ENCODE assay signal across 11 cellular contexts in genomic region chr14:92914087-92914656, GRCh38. TPM values are rescaled to one million over a fixed set of nuclear protein-coding genes. Genes with fewer than 3 reads are reported as not detected.
DNase-seq lines count a peak whose midpoint lies in the region; ATAC-seq and TF ChIP-seq lines count a peak whose summit lies in the region.
"Had no signal": no experiment of that assay in that cellular context is flagged by ENCODE, and none has a peak within 500 bp of the region (broad histone marks: within the 10 kb centered on the region; RNA-seq: fewer than 3 reads in every experiment).

No MANE protein-coding gene starts in this region.

- H2BK15ac ChIP-seq in mesendoderm (replicated peaks; ENCODE audit: low read depth) = no peak overlapping the region

- H3K4me1 ChIP-seq in mesendoderm (ENCODE audit: control insufficient read depth, low read depth, low read length) = no peaks in the 10 kb centered on the region

- H2BK120ac ChIP-seq in mesendoderm (ENCODE audit: low read depth, low read length) = no peak overlapping the region

- no peak for ATAC-seq in HG03159 (IDR thresholded peaks at IDR 0.05; ENCODE audit: unreplicated experiment)

- H3K9ac ChIP-seq in mesendoderm (ENCODE audit: low read length) = no peak overlapping the region

- no peak overlapping the region for H4K5ac ChIP-seq in mesendoderm (ENCODE audit: low read length)

- H3K23ac ChIP-seq in mesendoderm (ENCODE audit: low read length) = no peak overlapping the region

- in situ Hi-C loops in Caki2 (cut with HindIII; ENCODE audit: low pct_unique_long_range_greater_than_20kb, low sequenced_read_pairs) = no loop called here

- no peak overlapping the region for H3K4ac ChIP-seq in mesendoderm (ENCODE audit: low read depth, low read length)

- TF ChIP-seq CTCF in LNCaP clone FGC (IDR thresholded peaks at IDR 0.05; ENCODE audit: control insufficient read depth, extremely low read depth, insufficient read depth) = peak; percentile 2; the same call in 1 of the 2 replicates

- H3K4me2 ChIP-seq in mesendoderm (ENCODE audit: low read length) = no peak overlapping the region

- H3K79me1 ChIP-seq in mesendoderm (ENCODE audit: low read length) = no peaks in the 10 kb centered on the region

- H3K56ac ChIP-seq in mesendoderm (ENCODE audit: low read length) = no peak overlapping the region

- H3K18ac ChIP-seq in mesendoderm (ENCODE audit: low read length) = no peak overlapping the region

- H3K4me3 ChIP-seq in LNCaP clone FGC (ENCODE audit: low read depth, low read length) = no peak overlapping the region
- no peak overlapping the region for H3K4me3 ChIP-seq in mesendoderm (ENCODE audit: low read length)

- DNase-seq in Caki2 (ENCODE audit: low read depth) = peak; percentile 28
- DNase-seq in LNCaP clone FGC (ENCODE audit: low read depth) = no peak
- peak; percentile 35 for DNase-seq in activated naive CD4-positive, alpha-beta T cell treated with Interleukin-2 at 50 U/mL for 16 hours
- peak; percentile 68 for DNase-seq in mesendoderm
- no peak for DNase-seq in superior temporal gyrus (ENCODE audit: extremely low spot score)
- no peak for DNase-seq in amniotic stem cell (lab: John Stamatoyannopoulos, UW)
- DNase-seq in NCI-H2029 (lab: John Stamatoyannopoulos, UW) = no peak
- DNase-seq: cerebellar nuclear complex, midbrain, SHP77 had no signal

- no peaks in the 10 kb centered on the region for H3K36me3 ChIP-seq in mesendoderm (ENCODE audit: control insufficient read depth, insufficient read depth, low read length)

- H2BK5ac ChIP-seq in mesendoderm (ENCODE audit: low read length) = no peak overlapping the region

- no CpG with 5 or more reads among the region's 7 CpGs for WGBS in mesendoderm (ENCODE audit: extremely low coverage, insufficient coverage, low lambda C conversion rate)

- H4K8ac ChIP-seq in mesendoderm (ENCODE audit: low read depth, low read length) = no peak overlapping the region

- no peak overlapping the region for H2AK5ac ChIP-seq in mesendoderm (ENCODE audit: low read length)

- H3K27me3 ChIP-seq in mesendoderm (ENCODE audit: insufficient read depth, low read length, poor library complexity) = no peaks in the 10 kb centered on the region

- no peaks in the 10 kb centered on the region for H3K79me2 ChIP-seq in mesendoderm (ENCODE audit: control insufficient read depth, insufficient read depth, low read length)

- H3K27ac ChIP-seq in mesendoderm (ENCODE audit: low read depth, low read length) = no peak overlapping the region

RNA-seq across cellular contexts. Expression of gene CHGA, which starts 8.8 kb away (rescaled TPM):
- 93.0 and 123 TPM in 2 replicates for total RNA-seq in Caki2 (2014; rRNA removed; shearing (Covaris generic); ENCODE audit: low replicate concordance)
- 7.9 TPM for polyA plus RNA-seq in mesendoderm (2013, experiment 1 of 2)
- polyA plus RNA-seq in mesendoderm (2013, experiment 2 of 2) = 7.9 TPM

Comparison
In these comparisons a context has a peak if more than half of its experiments do, and no peak if none do; other contexts are left out.
1. DNase-seq: peak in Caki2 (single experiment), activated naive CD4-positive, alpha-beta T cell treated with Interleukin-2 at 50 U/mL for 16 hours (single experiment) and mesendoderm (single experiment); none in LNCaP clone FGC (single experiment), superior temporal gyrus (single experiment), amniotic stem cell (single experiment) and NCI-H2029 (single experiment).